In genomic region chr9:136847065-136847826, GRCh38 we compare ENCODE assay signal across 8 cellular contexts. TPM values are rescaled to one million over a fixed set of nuclear protein-coding genes. Genes with fewer than 3 reads are reported as not detected.
A peak's percentile ranks its signal among the peaks of the same experiment; 100 is the strongest.
DNase-seq lines count a peak whose midpoint lies in the region; ATAC-seq, FAIRE-seq and TF ChIP-seq lines count a peak whose summit lies in the region.

No MANE protein-coding gene starts in this region.

- H3K9me3 Mint-ChIP-seq in nephron progenitor cell: no peaks in the 10 kb centered on the region

- DNase-seq in AML-193 (lab: John Stamatoyannopoulos, UW) (peak; percentile 10), HK-2 (ENCODE audit: unreplicated experiment) (peak; percentile 96), T1000 (lab: John Stamatoyannopoulos, UW) (peak; percentile 62), nephron progenitor cell (peak; percentile 71), DMS153 treated with DMSO at 0.1 percent for 48 hours (lab: John Stamatoyannopoulos, UW; ENCODE audit: unreplicated experiment) (no peak), NCI-H2227 treated with DMSO at 0.1 percent for 48 hours (lab: John Stamatoyannopoulos, UW) (no peak), GM12892 (ENCODE audit: insufficient read length) (no peak)

- H3K36me3 Mint-ChIP-seq in nephron progenitor cell (ENCODE audit: low read depth): no peaks in the 10 kb centered on the region

- ATAC-seq in esophagus mucosa: peak; percentile 16

- peak overlapping the region; percentile 94 for H3K4me3 Mint-ChIP-seq in nephron progenitor cell

- no peak for TF ChIP-seq POLR2A in GM12892 (IDR thresholded peaks at IDR 0.05; ENCODE audit: low read depth, low read length)

- H3K27ac Mint-ChIP-seq in nephron progenitor cell: peak overlapping the region; percentile 42

- peaks cover 11% of the 10 kb centered on the region for H3K4me1 Mint-ChIP-seq in nephron progenitor cell

- no peak for TF ChIP-seq CTCF in nephron progenitor cell (IDR thresholded peaks at IDR 0.05)

- no peak for FAIRE-seq in GM12892 (lab: Jason Lieb, UNC)

- peaks cover 9% of the 10 kb centered on the region for H3K27me3 Mint-ChIP-seq in nephron progenitor cell (ENCODE audit: low read depth, poor library complexity)

RNA-seq across cellular contexts. Expression of gene PHPT1, which starts 2.0 kb away (rescaled TPM):
- total RNA-seq in esophagus mucosa: 74.4 TPM
- 113 TPM for polyA plus RNA-seq in GM12892 (2012; ENCODE audit: missing spikeins)

RNA-seq across cellular contexts. Expression of gene MAMDC4, which starts 4.9 kb away (rescaled TPM):
- 1.3 TPM for total RNA-seq in esophagus mucosa
- polyA plus RNA-seq in GM12892 (2012; ENCODE audit: missing spikeins): 2.3 TPM

RNA-seq across cellular contexts. Expression of gene AJM1, which starts 5.0 kb away (rescaled TPM):
- 1.1 TPM for total RNA-seq in esophagus mucosa
- 0.87 TPM for polyA plus RNA-seq in GM12892 (2012; ENCODE audit: missing spikeins)

RNA-seq across cellular contexts. Expression of gene EDF1, which starts 18.9 kb away (rescaled TPM):
- total RNA-seq in esophagus mucosa: 296 TPM
- 382 TPM for polyA plus RNA-seq in GM12892 (2012; ENCODE audit: missing spikeins)

RNA-seq across cellular contexts. Expression of gene TRAF2, which starts 39.1 kb away (rescaled TPM):
- 11.1 TPM for total RNA-seq in esophagus mucosa
- 14.3 TPM for polyA plus RNA-seq in GM12892 (2012; ENCODE audit: missing spikeins)

Comparison
In these comparisons a context has a peak if more than half of its experiments do, and no peak if none do; other contexts are left out.
1. DNase-seq: peak in AML-193 (2 of 2), HK-2 (single experiment), T1000 (single experiment) and nephron progenitor cell (single experiment); none in DMS153 treated with DMSO at 0.1 percent for 48 hours (single experiment), NCI-H2227 treated with DMSO at 0.1 percent for 48 hours (single experiment) and GM12892 (single experiment).